8 cellular contexts compared by ENCODE assay signal in the genomic region with DNA sequence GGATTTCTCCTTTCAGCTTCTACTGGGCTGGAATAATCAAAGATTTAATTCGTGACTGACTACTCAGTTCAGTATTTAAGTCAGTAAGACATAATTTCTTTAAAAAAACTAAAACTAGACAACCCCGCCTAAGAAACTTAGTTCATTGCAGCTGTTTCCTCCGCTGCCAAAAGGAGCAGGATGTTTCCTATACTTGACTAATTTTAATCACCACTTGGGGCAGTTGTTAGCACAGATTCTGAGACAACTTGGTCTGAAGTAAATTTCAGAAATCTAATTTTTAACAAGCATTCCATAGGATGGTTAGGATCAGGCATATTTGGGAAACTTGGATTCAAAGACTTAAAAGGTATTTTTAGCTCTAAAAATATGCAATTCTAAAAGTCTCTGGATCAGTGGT. TPM values are rescaled to one million over a fixed set of nuclear protein-coding genes. Genes with fewer than 3 reads are reported as not detected.
DNase-seq lines count a peak whose midpoint lies in the region; ATAC-seq, FAIRE-seq and TF ChIP-seq lines count a peak whose summit lies in the region.

No MANE protein-coding gene starts in this region.

- no peak overlapping the region for H3K9ac ChIP-seq in kidney (ENCODE audit: low read length in 2 of 2)

- peak overlapping the region; percentile 31; the same call in 1 of the 2 replicates for H3K27ac Mint-ChIP-seq in HFFc6
- H3K27ac Mint-ChIP-seq in activated naive CD8-positive, alpha-beta T cell treated with anti-CD3 and anti-CD28 coated beads for 36 hours = no peak overlapping the region

- no peak overlapping the region for H3K27ac ChIP-seq in brain microvascular endothelial cell
- no peak overlapping the region for H3K27ac ChIP-seq in left lung
- no peak overlapping the region for H3K27ac ChIP-seq in thyroid gland
- no peak overlapping the region for H3K27ac ChIP-seq in kidney (ENCODE audit: low read depth in 2 of 2, low read length in 2 of 2)

- no peaks in the 10 kb centered on the region for H3K27me3 Mint-ChIP-seq in HFFc6 (ENCODE audit: insufficient read depth)
- H3K27me3 Mint-ChIP-seq in activated naive CD8-positive, alpha-beta T cell treated with anti-CD3 and anti-CD28 coated beads for 36 hours = no peaks in the 10 kb centered on the region

- peak; percentile 24 for ATAC-seq in left lung

- H3K4me3 ChIP-seq in AG09309 (ENCODE audit: control insufficient read depth, low read depth, low read length) (no peak overlapping the region), brain microvascular endothelial cell (ENCODE audit: low read depth, low read length) (no peak overlapping the region), left lung (no peak overlapping the region), thyroid gland (replicated peaks in 1 of 3) (no peak overlapping the region), kidney (ENCODE audit: low read length in 2 of 2) (no peak overlapping the region)

- peaks cover 39% of the 10 kb centered on the region for H3K4me1 Mint-ChIP-seq in HFFc6 (ENCODE audit: low read depth)
- peaks cover 5% of the 10 kb centered on the region for H3K4me1 Mint-ChIP-seq in activated naive CD8-positive, alpha-beta T cell treated with anti-CD3 and anti-CD28 coated beads for 36 hours

- FAIRE-seq in kidney (lab: Jason Lieb, UNC) = no peak

- peak; percentile 14 for DNase-seq in AG09309 (ENCODE audit: low read depth)
- no peak for DNase-seq in HFFc6
- no peak for DNase-seq in brain microvascular endothelial cell
- DNase-seq in left lung = no peak
- no peak for DNase-seq in anterior cingulate cortex (lab: John Stamatoyannopoulos, UW)
- no peak for DNase-seq in thyroid gland
- DNase-seq in activated naive CD8-positive, alpha-beta T cell treated with anti-CD3 and anti-CD28 coated beads for 36 hours = no peak
- DNase-seq in kidney = no peak

- H3K36me3 Mint-ChIP-seq in HFFc6 (ENCODE audit: low read depth) = peaks cover 21% of the 10 kb centered on the region
- H3K36me3 Mint-ChIP-seq in activated naive CD8-positive, alpha-beta T cell treated with anti-CD3 and anti-CD28 coated beads for 36 hours = peaks cover 29% of the 10 kb centered on the region

- H3K27me3 ChIP-seq in brain microvascular endothelial cell (replicated peaks) = no peaks in the 10 kb centered on the region
- no peaks in the 10 kb centered on the region for H3K27me3 ChIP-seq in left lung
- H3K27me3 ChIP-seq in thyroid gland = no peaks in the 10 kb centered on the region

- TF ChIP-seq CTCF in AG09309 (IDR thresholded peaks at IDR 0.05; ENCODE audit: control insufficient read depth, insufficient read depth, low read depth, low read length, missing control alignments) (peak; percentile 30), HFFc6 (IDR thresholded peaks at IDR 0.05) (peak; percentile 41; the same call in 1 of the 2 replicates), brain microvascular endothelial cell (IDR thresholded peaks at IDR 0.05; ENCODE audit: low read depth, low read length, missing control alignments) (peak; percentile 16), left lung (IDR thresholded peaks at IDR 0.05) (no peak), thyroid gland (IDR thresholded peaks at IDR 0.05) (no peak), kidney (IDR thresholded peaks at IDR 0.05; ENCODE audit: borderline replicate concordance, extremely low read depth, insufficient read depth) (no peak)

- H3K4me1 ChIP-seq in left lung = no peaks in the 10 kb centered on the region
- no peaks in the 10 kb centered on the region for H3K4me1 ChIP-seq in thyroid gland
- no peaks in the 10 kb centered on the region for H3K4me1 ChIP-seq in kidney (ENCODE audit: control insufficient read depth in 1 of 2, insufficient read depth in 1 of 2, low read depth in 1 of 2, low read length in 2 of 2)

- H3K36me3 ChIP-seq in brain microvascular endothelial cell (replicated peaks) = peaks cover 41% of the 10 kb centered on the region
- H3K36me3 ChIP-seq in left lung = peaks cover 0 to 94% of the 10 kb centered on the region in 2 donors
- peaks cover 23 to 31% of the 10 kb centered on the region in 2 donors for H3K36me3 ChIP-seq in thyroid gland
- peaks cover 3 to 20% of the 10 kb centered on the region in 2 donors for H3K36me3 ChIP-seq in kidney (ENCODE audit: control insufficient read depth in 1 of 2, insufficient read depth in 2 of 2, low read length in 2 of 2)

- WGBS in thyroid gland, 2 donors = 52 to 72% methylated on average over 3 of the region's 3 CpGs

- H3K9me3 ChIP-seq in left lung = no peaks in the 10 kb centered on the region
- no peaks in the 10 kb centered on the region for H3K9me3 ChIP-seq in thyroid gland
- no peaks in the 10 kb centered on the region for H3K9me3 ChIP-seq in kidney (ENCODE audit: control insufficient read depth in 1 of 2, low read length in 2 of 2)

- intact Hi-C loops in left lung (cut with DNase I) = no loop called here
- intact Hi-C loops in thyroid gland (cut with DNase I) = no loop called here
- intact Hi-C loops in kidney (cut with DNase I) = no loop called here

- in situ Hi-C loops in brain microvascular endothelial cell (cut with HindIII; ENCODE audit: low pct_ligation_motif_present, low sequenced_read_pairs) = no loop called here

- no peak for TF ChIP-seq POLR2A in thyroid gland (IDR thresholded peaks at IDR 0.05)

- no peak overlapping the region for H3K4me3 Mint-ChIP-seq in HFFc6
- H3K4me3 Mint-ChIP-seq in activated naive CD8-positive, alpha-beta T cell treated with anti-CD3 and anti-CD28 coated beads for 36 hours = no peak overlapping the region

- H3K9me3 Mint-ChIP-seq in HFFc6 = no peaks in the 10 kb centered on the region
- H3K9me3 Mint-ChIP-seq in activated naive CD8-positive, alpha-beta T cell treated with anti-CD3 and anti-CD28 coated beads for 36 hours = no peaks in the 10 kb centered on the region

RNA-seq across cellular contexts. Expression of a gene that starts 34.0 kb away (rescaled TPM):
- 100 to 1,000 TPM; 153 to 177 (median 167) TPM for total RNA-seq in HFFc6 (2021; fragmentation: NEBNext Ultra II Directional; extraction: Animal tissue kit (Norgen Biotek cat#: 25700))
- 100 to 1,000 TPM in 1 of 2 donors, 10 to 100 TPM in 1; 81.0 to 120 TPM for total RNA-seq in left lung
- 10 to 100 TPM; 43.7 to 63.1 (median 54.8) TPM for total RNA-seq in thyroid gland
- total RNA-seq in activated naive CD8-positive, alpha-beta T cell treated with anti-CD3 and anti-CD28 coated beads for 36 hours = 100 to 1,000 TPM; 222 to 237 TPM
- total RNA-seq in kidney = 88.7 TPM
- 63.1 TPM for polyA plus RNA-seq in kidney (ENCODE audit: insufficient read depth, low read depth, low replicate concordance)

Comparison
In these comparisons a context has a peak if more than half of its experiments do, and no peak if none do; other contexts are left out.
1. CTCF ChIP-seq: peak in AG09309 (single experiment), HFFc6 (single experiment) and brain microvascular endothelial cell (single experiment); none in left lung (0 of 2), thyroid gland (0 of 6) and kidney (single experiment).